In genomic region chr2:153373510-153374279, GRCh38 we compare ENCODE assay signal across 19 cellular contexts.
DNase-seq lines count a peak whose midpoint lies in the region; ATAC-seq and TF ChIP-seq lines count a peak whose summit lies in the region.
"Had no signal": no experiment of that assay in that cellular context is flagged by ENCODE, and none has a peak within 500 bp of the region (broad histone marks: within the 10 kb centered on the region; RNA-seq: fewer than 3 reads in every experiment).

No MANE protein-coding gene starts in this region.

- H3K4me1 ChIP-seq in HEK293 (ENCODE audit: control insufficient read depth, insufficient read depth, low read length), result no peaks in the 10 kb centered on the region
- H3K4me1 ChIP-seq: A549; BLaER1 treated with 17β-estradiol and CSF1 and Interleukin-3, amounts not matched to agents 10 nM and 100 nM; Peyer's patch had no signal

- no peaks in the 10 kb centered on the region for H3K36me3 ChIP-seq in HEK293 (ENCODE audit: control insufficient read depth in 2 of 2, insufficient read depth in 1 of 2, low read length in 2 of 2)
- H3K36me3 ChIP-seq: BLaER1 treated with 17β-estradiol and CSF1 and Interleukin-3, amounts not matched to agents 10 nM and 100 nM; Peyer's patch had no signal

- no peak overlapping the region for H3K4me3 ChIP-seq in HEK293 (ENCODE audit: low read depth, low read length)
- H3K4me3 ChIP-seq: A549; BLaER1 treated with 17β-estradiol and CSF1 and Interleukin-3, amounts not matched to agents 10 nM and 100 nM; Peyer's patch; SK-N-MC had no signal

- no peak for DNase-seq in LoVo (ENCODE audit: low spot score)
- no peak for DNase-seq in NCI-H82 treated with DMSO at 0.1 percent for 48 hours (lab: John Stamatoyannopoulos, UW; ENCODE audit: unreplicated experiment)
- no peak for DNase-seq in 8988T
- no peak for DNase-seq in SK-N-DZ (ENCODE audit: low spot score)
- DNase-seq: GDM1, MM.1S, NCI-H1092 treated with DMSO at 0.1 percent for 48 hours, NCI-H2081 treated with DMSO at 0.1 percent for 48 hours, NCI-H524, Peyer's patch had no signal

- H3K27ac ChIP-seq in HEK293 (ENCODE audit: extremely low read depth, low read depth, low read length), result no peak overlapping the region
- H3K27ac ChIP-seq: A549; BLaER1 treated with 17β-estradiol and CSF1 and Interleukin-3, amounts not matched to agents 10 nM and 100 nM; KMS-11; Peyer's patch; SK-N-MC had no signal

- CTCF ChIA-PET in HEK293 (lab: Yijun Ruan, JAX), result interaction anchor here (0.6 to 1.2 kb wide), 2 partner anchors 21 to 659 kb away, joined by 3 read pairs; no protein-coding TSS in a partner anchor

- ATAC-seq in GM18508 (IDR thresholded peaks at IDR 0.05; ENCODE audit: insufficient read depth, unreplicated experiment) (peak; percentile 83), GM19395 (IDR thresholded peaks at IDR 0.05; ENCODE audit: unreplicated experiment) (peak; percentile 63), HG03457 (IDR thresholded peaks at IDR 0.05; ENCODE audit: unreplicated experiment) (peak; percentile 77)
- ATAC-seq: A549, Right ventricle myocardium inferior had no signal

- no peak for TF ChIP-seq CTCF in HEK293 (tag by site-specific recombination; IDR thresholded peaks at IDR 0.05)

- POLR2A ChIA-PET in HEK293 (lab: Yijun Ruan, JAX), result no interaction called here

- no peaks in the 10 kb centered on the region for H3K9me3 ChIP-seq in HEK293 (ENCODE audit: control insufficient read depth, insufficient read depth, low read depth, low read length)
- H3K9me3 ChIP-seq: A549; BLaER1 treated with 17β-estradiol and CSF1 and Interleukin-3, amounts not matched to agents 10 nM and 100 nM; Peyer's patch had no signal

TF ChIP-seq in HEK293, 187 proteins besides CTCF, POLR2A, EP300 and RAD21:
- no peak for TF ChIP-seq ZNF580 (tag by site-specific recombination; IDR thresholded peaks at IDR 0.05)
- 0 out of 2 replicates have a peak, but pooled peaks have one; percentile 46 for TF ChIP-seq PRDM1 (tag by site-specific recombination; IDR thresholded peaks at IDR 0.05)
